Comparison of ENCODE assay signal across 14 cellular contexts in the genomic region with DNA sequence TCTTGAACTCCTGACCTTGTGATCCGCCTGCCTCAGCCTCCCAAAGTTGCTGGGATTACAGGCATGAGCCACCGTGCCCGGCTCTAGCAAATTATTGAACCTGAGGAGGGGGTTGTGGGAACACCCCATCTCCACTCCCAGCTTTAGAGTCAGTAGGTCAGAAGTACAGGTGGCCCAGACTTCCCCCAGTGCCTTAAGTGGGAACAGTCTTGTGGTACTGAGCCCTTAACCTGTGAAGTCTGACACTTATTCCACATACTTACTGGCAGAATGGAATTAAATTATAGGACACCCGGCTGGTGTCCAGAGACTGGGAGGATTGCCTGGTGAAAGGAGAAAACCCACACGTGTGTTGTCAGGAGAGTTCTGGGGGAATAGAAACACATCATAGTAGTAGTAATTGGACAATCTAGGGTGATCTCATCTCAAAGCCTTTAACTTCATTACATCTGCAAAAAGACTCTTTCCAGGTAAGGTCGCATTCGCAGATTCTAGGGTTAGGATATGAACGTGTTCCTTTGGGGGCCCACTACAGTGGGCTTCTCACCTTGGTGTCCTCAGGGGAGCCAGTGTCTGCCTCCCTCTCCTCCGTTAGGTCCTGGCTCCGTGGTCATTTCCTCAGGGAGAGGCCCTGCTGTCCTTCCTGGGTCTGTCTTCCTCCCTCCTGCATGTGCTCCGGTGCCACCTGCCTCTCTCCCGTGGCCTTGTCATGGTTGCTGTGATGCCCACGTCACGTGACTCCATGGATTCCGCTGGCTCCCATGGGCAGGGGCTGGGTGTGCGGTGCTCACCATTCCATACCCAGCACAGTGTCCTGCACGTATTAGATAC.
DNase-seq lines count a peak whose midpoint lies in the region; ATAC-seq and TF ChIP-seq lines count a peak whose summit lies in the region.
"Had no signal": no experiment of that assay in that cellular context is flagged by ENCODE, and none has a peak within 500 bp of the region (broad histone marks: within the 10 kb centered on the region; RNA-seq: fewer than 3 reads in every experiment).

No MANE protein-coding gene starts in this region.

- POLR2A ChIA-PET in CD4-positive, alpha-beta memory T cell (lab: Charles Lee; ENCODE audit: partially characterized antibody) = interaction anchor here (0.7 to 3.1 kb wide), 13 partner anchors 12 to 104 kb away, joined by 3 to 31 read pairs (median 5); a partner anchor contains a TSS

- H3K4me1 ChIP-seq in CD4-positive, alpha-beta memory T cell (ENCODE audit: insufficient read depth, low read length) = peaks cover 72% of the 10 kb centered on the region
- H3K4me1 ChIP-seq in HUES48 (ENCODE audit: control insufficient read depth, insufficient read depth, low read length) = peaks cover 61% of the 10 kb centered on the region
- H3K4me1 ChIP-seq in adrenal gland (replicated peaks in 1 of 2) = peaks cover 24 to 55% of the 10 kb centered on the region in 2 donors

- TF ChIP-seq CTCF in adrenal gland (IDR thresholded peaks at IDR 0.05) = no peak
- no peak for TF ChIP-seq CTCF in natural killer cell (IDR thresholded peaks at IDR 0.05)

- no peak overlapping the region for H3K4me3 ChIP-seq in CD4-positive, alpha-beta memory T cell (ENCODE audit: low read length in 2 of 2)
- no peak overlapping the region for H3K4me3 ChIP-seq in HUES48 (ENCODE audit: low read depth, low read length)
- no peak overlapping the region for H3K4me3 ChIP-seq in adrenal gland
- H3K4me3 ChIP-seq: heart left ventricle, left ventricle myocardium inferior had no signal

- H3K27me3 ChIP-seq in CD4-positive, alpha-beta memory T cell (ENCODE audit: insufficient read depth, low read length) = no peaks in the 10 kb centered on the region
- H3K27me3 ChIP-seq in HUES48 (ENCODE audit: control insufficient read depth, insufficient read depth, low read length) (no peaks in the 10 kb centered on the region), adrenal gland (no peaks in the 10 kb centered on the region)
- H3K27me3 ChIP-seq: heart left ventricle had no signal

- ATAC-seq in natural killer cell (no peak), HG02678 (IDR thresholded peaks at IDR 0.05; ENCODE audit: unreplicated experiment) (no peak)
- ATAC-seq: heart left ventricle had no signal

- H3K36me3 ChIP-seq in CD4-positive, alpha-beta memory T cell (ENCODE audit: insufficient read depth, low read length) = no peaks in the 10 kb centered on the region
- H3K36me3 ChIP-seq in HUES48 (ENCODE audit: control insufficient read depth, insufficient read depth, low read length) (no peaks in the 10 kb centered on the region), adrenal gland (replicated peaks in 1 of 2) (no peaks in the 10 kb centered on the region)
- H3K36me3 ChIP-seq: heart left ventricle, left ventricle myocardium inferior had no signal

- H3K27ac Mint-ChIP-seq in CD4-positive, alpha-beta memory T cell = peak overlapping the region; percentile 84 to 99 (median 97)
- peak overlapping the region; percentile 83 to 93 for H3K27ac Mint-ChIP-seq in natural killer cell

- no peak for TF ChIP-seq POLR2A in adrenal gland (IDR thresholded peaks at IDR 0.05)

- DNase-seq in CD4-positive, alpha-beta memory T cell = no peak
- DNase-seq in adrenal gland (peak in 1 of 7 donors; percentile 24), natural killer cell (no peak), HuH-7.5 (ENCODE audit: low spot score) (no peak), hepatic stellate cell (ENCODE audit: low spot score) (no peak)
- DNase-seq in activated effector memory CD4-positive, alpha-beta T cell treated with anti-CD3 and anti-CD28 coated beads, Interleukin-2, amount 50 U/mL, for 16 hours = no peak
- DNase-seq: heart left ventricle, left ventricle myocardium inferior, NCI-H1436 treated with DMSO at 0.1 percent for 48 hours, NCI-H526 had no signal

- no peak overlapping the region for H3K9ac ChIP-seq in HUES48 (ENCODE audit: low read depth, low read length)
- H3K9ac ChIP-seq: KMS-11 had no signal

- peak overlapping the region; percentile 73 for H3K27ac ChIP-seq in CD4-positive, alpha-beta memory T cell (ENCODE audit: low read depth, low read length)
- H3K27ac ChIP-seq in HUES48 (ENCODE audit: low read depth, low read length) = peak overlapping the region; percentile 99
- peak overlapping the region; percentile 25 to 87 (median 54) for H3K27ac ChIP-seq in adrenal gland
- H3K27ac ChIP-seq: epithelial cell of prostate, heart left ventricle, KMS-11, left ventricle myocardium inferior had no signal

- no peaks in the 10 kb centered on the region for H3K27me3 Mint-ChIP-seq in CD4-positive, alpha-beta memory T cell
- H3K27me3 Mint-ChIP-seq in natural killer cell (ENCODE audit: low read depth in 2 of 2) = no peaks in the 10 kb centered on the region

- 72 to 86% (median 80%) methylated on average over 10 to 17 of the region's 17 CpGs for WGBS in adrenal gland, 4 donors

- no peaks in the 10 kb centered on the region for H3K9me3 Mint-ChIP-seq in CD4-positive, alpha-beta memory T cell
- H3K9me3 Mint-ChIP-seq in natural killer cell = no peaks in the 10 kb centered on the region

- no peaks in the 10 kb centered on the region for H3K9me3 ChIP-seq in CD4-positive, alpha-beta memory T cell (ENCODE audit: control insufficient read depth in 1 of 2, low read length in 2 of 2)
- H3K9me3 ChIP-seq in HUES48 (ENCODE audit: control insufficient read depth, insufficient read depth, low read length) (no peaks in the 10 kb centered on the region), adrenal gland (replicated peaks in 1 of 3) (no peaks in the 10 kb centered on the region)
- H3K9me3 ChIP-seq: heart left ventricle, left ventricle myocardium inferior had no signal

- CTCF ChIA-PET in CD4-positive, alpha-beta memory T cell (lab: Charles Lee; ENCODE audit: partially characterized antibody) = interaction anchor here (0.5 to 2.1 kb wide), 8 partner anchors 28 to 65 kb away, joined by 3 to 11 read pairs (median 3); no protein-coding TSS in a partner anchor

- peak overlapping the region in 7 of 8 donors; percentile 48 to 85 (median 74) for H3K4me3 Mint-ChIP-seq in CD4-positive, alpha-beta memory T cell
- H3K4me3 Mint-ChIP-seq in natural killer cell = peak overlapping the region; percentile 65

- no peaks in the 10 kb centered on the region for H3K36me3 Mint-ChIP-seq in CD4-positive, alpha-beta memory T cell
- H3K36me3 Mint-ChIP-seq in natural killer cell = no peaks in the 10 kb centered on the region

- peaks cover 39 to 94% (median 73%) of the 10 kb centered on the region in 4 donors for H3K4me1 Mint-ChIP-seq in CD4-positive, alpha-beta memory T cell
- H3K4me1 Mint-ChIP-seq in natural killer cell = peaks cover 85 to 90% of the 10 kb centered on the region in 2 donors

- intact Hi-C loops in CD4-positive, alpha-beta memory T cell (cut with micrococcal nuclease) = loop anchor here (2.0 to 5.0 kb wide), 2 partner anchors 27 to 38 kb away; no protein-coding TSS in a partner anchor
- intact Hi-C loops in adrenal gland (cut with DNase I) (no loop called here), natural killer cell (cut with micrococcal nuclease) (loop anchor here (2.0 kb wide), 1 partner anchor 23 kb away; no protein-coding TSS in a partner anchor)

Comparison
In these comparisons a context has a peak if more than half of its experiments do, and no peak if none do; other contexts are left out.
1. intact Hi-C loops: an anchor here in CD4-positive, alpha-beta memory T cell (2.0 to 5.0 kb wide) and natural killer cell (2.0 kb wide); none called in adrenal gland.